In genomic region chr2:237691908-237692600, GRCh38 we compare ENCODE assay signal across 8 cellular contexts.
DNase-seq lines count a peak whose midpoint lies in the region; ATAC-seq and TF ChIP-seq lines count a peak whose summit lies in the region.

No MANE protein-coding gene starts in this region.

- H3K9me3 ChIP-seq in HCT116 (ENCODE audit: control insufficient read depth in 1 of 2, insufficient read depth in 1 of 2, low read depth in 1 of 2, low read length in 2 of 2) = no peaks in the 10 kb centered on the region

- H3K79me2 ChIP-seq in HCT116 (ENCODE audit: insufficient read depth, low read length) = peaks cover 48% of the 10 kb centered on the region

- peak overlapping the region; percentile 86 for H3K9ac ChIP-seq in HCT116 (ENCODE audit: low read length)

- H3K27me3 ChIP-seq in HCT116 (ENCODE audit: insufficient read depth, low read length) = no peaks in the 10 kb centered on the region

- no TSS peak for BruUV-seq in HCT116 (replicated peaks; lab: Mats Ljungman, UMichigan)

- ATAC-seq in HCT116 = peak; percentile 83
- ATAC-seq in left ventricle myocardium superior = peak; percentile 77

- no peaks in the 10 kb centered on the region for H4K20me1 ChIP-seq in HCT116 (ENCODE audit: insufficient read depth)

- no peaks in the 10 kb centered on the region for H3K9me2 ChIP-seq in HCT116 (ENCODE audit: insufficient read depth)

- TF ChIP-seq CTCF in HCT116 (IDR thresholded peaks at IDR 0.05 in 2 of 3, conservative IDR thresholded peaks at IDR 0.05 in 1 of 3; ENCODE audit: borderline replicate concordance in 1 of 3, insufficient read depth in 1 of 3, low read depth in 2 of 3, low read length in 2 of 3) = no peak

- peak; percentile 99 for DNase-seq in GM03348 (ENCODE audit: low spot score)
- peak; percentile 73 for DNase-seq in HCT116 (ENCODE audit: low read depth, low spot score)
- DNase-seq in NAMALWA (ENCODE audit: low spot score) = peak; percentile 79
- peak; percentile 94 for DNase-seq in T follicular helper cell (ENCODE audit: low read depth)
- DNase-seq in left ventricle myocardium superior = peak; percentile 98
- peak; percentile 84 for DNase-seq in putamen (ENCODE audit: low spot score)
- DNase-seq in OCI-M2 (lab: John Stamatoyannopoulos, UW; ENCODE audit: unreplicated experiment) = no peak

- intact Hi-C loops in HCT116 (cut with micrococcal nuclease) (no loop called here), left ventricle myocardium superior (cut with micrococcal nuclease) (no loop called here)

- peak overlapping the region; percentile 92 for H3K4me2 ChIP-seq in HCT116 (ENCODE audit: low read length)

- WGBS in adipose tissue, 3 donors = 0 to 2% (median 0%) methylated on average over 52 to 88 of the region's 94 CpGs

- H3K4me1 ChIP-seq in HCT116 (ENCODE audit: control insufficient read depth in 1 of 2, insufficient read depth in 2 of 2, low read length in 2 of 2) = peaks cover 46 to 63% of the 10 kb centered on the region in 2 experiments

- H3K4me3 ChIP-seq in HCT116 (replicated peaks in 1 of 2; ENCODE audit: low read depth in 1 of 2, low read length in 2 of 2) = peak overlapping the region; percentile 86 to 89

- TF ChIP-seq POLR2A in HCT116 (IDR thresholded peaks at IDR 0.05; ENCODE audit: borderline replicate concordance, extremely low read depth, insufficient read depth, insufficient read length) = no peak

- TF ChIP-seq RAD21 in HCT116 (IDR thresholded peaks at IDR 0.05; ENCODE audit: low read depth) = no peak

- H3K27ac ChIP-seq in HCT116 (ENCODE audit: low read depth, low read length) = peak overlapping the region; percentile 89
- peak overlapping the region; percentile 70 for H3K27ac ChIP-seq in adipose tissue (ENCODE audit: low read depth, low read length)

- H2AFZ ChIP-seq in HCT116 (ENCODE audit: low read depth, low read length, poor library complexity, severe bottlenecking) = no peak overlapping the region

- H3K36me3 ChIP-seq in HCT116 (ENCODE audit: control insufficient read depth in 1 of 2, insufficient read depth in 2 of 2, low read length in 2 of 2) = no peaks in the 10 kb centered on the region

- CTCF ChIA-PET in HCT116 (lab: Charles Lee) = no interaction called here

- RAD21 ChIA-PET in HCT116 (lab: Charles Lee; ENCODE audit: low non-redundant PET in 1 of 2, low total read pairs in 2 of 2, uncharacterized antibody in 2 of 2, unreplicated experiment in 2 of 2) = interaction anchor here in 1 of 2 experiments (0.8 kb wide), 1 partner anchor 19 kb away, joined by 3 read pairs; no protein-coding TSS in a partner anchor

- POLR2A ChIA-PET in HCT116 (lab: Charles Lee) = no interaction called here

TF ChIP-seq in HCT116, 20 proteins besides CTCF, POLR2A, EP300 and RAD21:
- TF ChIP-seq ATF3 (IDR thresholded peaks at IDR 0.05) (no peak), POLR2AphosphoS5 (IDR thresholded peaks at IDR 0.05; ENCODE audit: low read depth, low read length) (peak; percentile 71), TCF7L2 (IDR thresholded peaks at IDR 0.05; ENCODE audit: borderline replicate concordance, extremely low read depth, insufficient read depth, insufficient read length) (peak; percentile 19), SP1 (IDR thresholded peaks at IDR 0.05; ENCODE audit: low read depth) (peak; percentile 9; the same call in 1 of the 2 replicates), SRF (IDR thresholded peaks at IDR 0.05; ENCODE audit: low read depth) (no peak), JUND (IDR thresholded peaks at IDR 0.05) (no peak), EZH2 (IDR thresholded peaks at IDR 0.05) (no peak), ZNF274 (IDR thresholded peaks at IDR 0.05; ENCODE audit: low read depth, low read length) (no peak), YY1 (IDR thresholded peaks at IDR 0.05; ENCODE audit: extremely low read depth, insufficient replicate concordance, low read depth, low read length) (no peak), EZH2phosphoT487 (IDR thresholded peaks at IDR 0.05; ENCODE audit: borderline replicate concordance) (no peak), CBX3 (IDR thresholded peaks at IDR 0.05; ENCODE audit: low read depth) (no peak), ZBTB33 (IDR thresholded peaks at IDR 0.05; ENCODE audit: extremely low read depth, insufficient replicate concordance, low read length) (no peak), SIN3A (IDR thresholded peaks at IDR 0.05; ENCODE audit: low read depth) (0 out of 2 replicates have a peak, but pooled peaks have one; percentile 51), MAX (IDR thresholded peaks at IDR 0.05) (no peak), ELF1 (IDR thresholded peaks at IDR 0.05; ENCODE audit: borderline replicate concordance, low read depth) (no peak), ZFX (IDR thresholded peaks at IDR 0.05) (peak; percentile 44; the same call in 1 of the 2 replicates), REST (IDR thresholded peaks at IDR 0.05; ENCODE audit: low read depth) (no peak), EGR1 (IDR thresholded peaks at IDR 0.05; ENCODE audit: low read depth) (no peak), FOSL1 (IDR thresholded peaks at IDR 0.05; ENCODE audit: low read depth) (no peak), CEBPB (IDR thresholded peaks at IDR 0.05; ENCODE audit: low read depth) (no peak)
